In genomic region chr5:142813208-142813607, GRCh38 we compare ENCODE assay signal across 11 cellular contexts.
"Had no signal": no experiment of that assay in that cellular context is flagged by ENCODE, and none has a peak within 500 bp of the region (broad histone marks: within the 10 kb centered on the region; RNA-seq: fewer than 3 reads in every experiment).

No MANE protein-coding gene starts in this region.

- DNase-seq: activated CD4-positive, alpha-beta T cell treated with anti-CD3 and anti-CD28 coated beads for 48 hours; activated CD8-positive, alpha-beta T cell treated with anti-CD3 and anti-CD28 coated beads, Interleukin-2, amount 10 ng/mL, durations not matched to agents 7 days and 5 days; activated naive CD4-positive, alpha-beta T cell treated with anti-CD3 and anti-CD28 coated beads for 36 hours; cortex of kidney; effector memory CD8-positive, alpha-beta T cell; SK-N-SH; small intestine; substantia nigra; T-helper 1 cell; WERI-Rb-1 had no signal

- ATAC-seq: activated CD8-positive, alpha-beta T cell treated with anti-CD3 and anti-CD28 coated beads, Interleukin-2, amount 10 ng/mL, durations not matched to agents 7 days and 5 days; effector memory CD8-positive, alpha-beta T cell; stimulated activated memory B cell treated with anti-CD40 and anti-IgM and Interleukin-4, amounts not matched to agents 10 μg/mL and 1 μg/mL and 100 μg/mL, for 72 hours had no signal

- H3K36me3 ChIP-seq: WERI-Rb-1 had no signal

- H3K9me3 ChIP-seq: SK-N-SH had no signal

- H3K27ac ChIP-seq: WERI-Rb-1 had no signal
